ENCODE assay signal across 8 cellular contexts in genomic region chr11:34357646-34358257, GRCh38. TPM values are rescaled to one million over a fixed set of nuclear protein-coding genes. Genes with fewer than 3 reads are reported as not detected.
A peak's percentile ranks its signal among the peaks of the same experiment; 100 is the strongest.
DNase-seq lines count a peak whose midpoint lies in the region; FAIRE-seq and TF ChIP-seq lines count a peak whose summit lies in the region.

Gene ABTB2, minus strand, starts transcription at chr11:34358010.

- H3K27me3 ChIP-seq in stomach: peaks cover 0 to 34% (median 11%) of the 10 kb centered on the region in 3 donors

- 0 to 1% (median 0%) methylated on average over 37 to 59 of the region's 59 CpGs for WGBS in stomach, 5 donors

- TF ChIP-seq EP300 in stomach (IDR thresholded peaks at IDR 0.05): no peak

- H3K27ac Mint-ChIP-seq in activated T-helper 2 cell treated with anti-CD3 and anti-CD28 coated beads, Interferon-gamma antibody, Interleukin-2, Interleukin-4, amounts not matched to agents 10 μg/mL and 5 μg/mL and 100 μg/mL, durations not matched to agents 14 hours and 24 hours and 36 hours: peak within 1 kb of the TSS; percentile 65
- H3K27ac Mint-ChIP-seq in neural crest cell (ENCODE audit: unreplicated experiment): no peak within 1 kb of the TSS

- H3K9me3 Mint-ChIP-seq in activated T-helper 2 cell treated with anti-CD3 and anti-CD28 coated beads, Interferon-gamma antibody, Interleukin-2, Interleukin-4, amounts not matched to agents 10 μg/mL and 5 μg/mL and 100 μg/mL, durations not matched to agents 14 hours and 24 hours and 36 hours: no peaks in the 10 kb centered on the region
- H3K9me3 Mint-ChIP-seq in neural crest cell: no peaks in the 10 kb centered on the region

- TF ChIP-seq CTCF in LNCaP clone FGC (IDR thresholded peaks at IDR 0.05; ENCODE audit: control insufficient read depth, extremely low read depth, insufficient read depth) (no peak), neural crest cell (conservative IDR thresholded peaks at IDR 0.05) (no peak), stomach (IDR thresholded peaks at IDR 0.05) (no peak)

- DNase-seq in ELR (ENCODE audit: low read depth): peak; percentile 99
- DNase-seq in H54 (ENCODE audit: insufficient read length, low spot score): peak; percentile 85
- peak; percentile 91 for DNase-seq in LNCaP clone FGC (ENCODE audit: low read depth)
- peak; percentile 95 for DNase-seq in RPMI8226
- peak; percentile 97 for DNase-seq in activated T-helper 2 cell treated with anti-CD3 and anti-CD28 coated beads, Interferon-gamma antibody, Interleukin-2, Interleukin-4, amounts not matched to agents 10 μg/mL and 5 μg/mL and 100 μg/mL, durations not matched to agents 14 hours and 24 hours and 36 hours (ENCODE audit: low spot score)
- DNase-seq in fibroblast of the conjunctiva (ENCODE audit: low read depth): peak; percentile 93
- DNase-seq in neural crest cell (ENCODE audit: low read depth, low spot score): peak; percentile 97
- DNase-seq in stomach: peak; percentile 99

- H3K4me1 Mint-ChIP-seq in activated T-helper 2 cell treated with anti-CD3 and anti-CD28 coated beads, Interferon-gamma antibody, Interleukin-2, Interleukin-4, amounts not matched to agents 10 μg/mL and 5 μg/mL and 100 μg/mL, durations not matched to agents 14 hours and 24 hours and 36 hours (ENCODE audit: low read depth): peaks cover 39% of the 10 kb centered on the region
- peaks cover 20% of the 10 kb centered on the region for H3K4me1 Mint-ChIP-seq in neural crest cell

- peaks cover 37% of the 10 kb centered on the region for H3K27me3 Mint-ChIP-seq in activated T-helper 2 cell treated with anti-CD3 and anti-CD28 coated beads, Interferon-gamma antibody, Interleukin-2, Interleukin-4, amounts not matched to agents 10 μg/mL and 5 μg/mL and 100 μg/mL, durations not matched to agents 14 hours and 24 hours and 36 hours (ENCODE audit: low read depth)
- H3K27me3 Mint-ChIP-seq in neural crest cell (ENCODE audit: low read depth): peaks cover 61% of the 10 kb centered on the region

- H3K4me3 ChIP-seq in LNCaP clone FGC (ENCODE audit: low read depth, low read length) (peak within 1 kb of the TSS; percentile 61), stomach (peak within 1 kb of the TSS; percentile 61 to 71 (median 62))

- no peak for FAIRE-seq in H54 (lab: Jason Lieb, UNC)

- no peaks in the 10 kb centered on the region for H3K36me3 ChIP-seq in stomach

- peak; percentile 98 for TF ChIP-seq POLR2A in H54 (IDR thresholded peaks at IDR 0.05; ENCODE audit: low read depth, low read length)
- TF ChIP-seq POLR2A in stomach (IDR thresholded peaks at IDR 0.05): peak in 2 of 4 donors; percentile 66 to 81

- H3K36me3 Mint-ChIP-seq in activated T-helper 2 cell treated with anti-CD3 and anti-CD28 coated beads, Interferon-gamma antibody, Interleukin-2, Interleukin-4, amounts not matched to agents 10 μg/mL and 5 μg/mL and 100 μg/mL, durations not matched to agents 14 hours and 24 hours and 36 hours (ENCODE audit: low read depth): peaks cover 33% of the 10 kb centered on the region
- H3K36me3 Mint-ChIP-seq in neural crest cell (ENCODE audit: low read depth): no peaks in the 10 kb centered on the region

- no peaks in the 10 kb centered on the region for H3K9me3 ChIP-seq in stomach

- intact Hi-C loops in activated T-helper 2 cell treated with anti-CD3 and anti-CD28 coated beads, Interferon-gamma antibody, Interleukin-2, Interleukin-4, amounts not matched to agents 10 μg/mL and 5 μg/mL and 100 μg/mL, durations not matched to agents 14 hours and 24 hours and 36 hours (cut with micrococcal nuclease): loop anchor here (1.0 to 5.0 kb wide), 9 partner anchors 81 to 635 kb away; partner anchors contain the start of genes CAT, FBXO3 and NAT10
- intact Hi-C loops in stomach (cut with DNase I; ENCODE audit: low total_unique reads): no loop called here

- H3K27ac ChIP-seq in stomach: peak within 1 kb of the TSS; percentile 79 to 87 (median 83)

- H3K4me1 ChIP-seq in stomach: peaks cover 19 to 52% (median 41%) of the 10 kb centered on the region in 4 donors

- peak within 1 kb of the TSS; percentile 92 for H3K4me3 Mint-ChIP-seq in activated T-helper 2 cell treated with anti-CD3 and anti-CD28 coated beads, Interferon-gamma antibody, Interleukin-2, Interleukin-4, amounts not matched to agents 10 μg/mL and 5 μg/mL and 100 μg/mL, durations not matched to agents 14 hours and 24 hours and 36 hours (ENCODE audit: low read depth)
- peak within 1 kb of the TSS; percentile 79 for H3K4me3 Mint-ChIP-seq in neural crest cell

RNA-seq across cellular contexts. Expression of gene ABTB2, which starts in this region (rescaled TPM):
- 32.9 and 33.1 TPM in 2 replicates for total RNA-seq in activated T-helper 2 cell treated with anti-CD3 and anti-CD28 coated beads, Interferon-gamma antibody, Interleukin-2, Interleukin-4, amounts not matched to agents 10 μg/mL and 5 μg/mL and 100 μg/mL, durations not matched to agents 14 hours and 24 hours and 36 hours
- total RNA-seq in neural crest cell (2.3 and 3.0 TPM in 2 replicates), stomach (10 to 100 TPM in 2 of 5 donors, 1 to 10 TPM in 2, under 1 TPM in 1; 0.58 to 12.7 (median 6.4) TPM)
- polyA plus RNA-seq in stomach: 1 to 10 TPM; 1.2 to 2.0 (median 1.9) TPM

Comparison
In these comparisons a context has a peak if more than half of its experiments do, and no peak if none do; other contexts are left out.
1. Peak in every context shown above with its lines: DNase-seq, H3K4me3 ChIP-seq and H3K27ac ChIP-seq.